8 cellular contexts compared by ENCODE assay signal in genomic region chrX:18390941-18391538, GRCh38. TPM values are rescaled to one million over a fixed set of nuclear protein-coding genes. Genes with fewer than 3 reads are reported as not detected.
DNase-seq lines count a peak whose midpoint lies in the region; ATAC-seq, FAIRE-seq and TF ChIP-seq lines count a peak whose summit lies in the region.

No MANE protein-coding gene starts in this region.

- H3K4me3 Mint-ChIP-seq in activated naive CD4-positive, alpha-beta T cell treated with anti-CD3 and anti-CD28 coated beads for 36 hours, result no peak overlapping the region
- no peak overlapping the region for H3K4me3 Mint-ChIP-seq in progenitor cell of endocrine pancreas (ENCODE audit: low read depth)

- no peaks in the 10 kb centered on the region for H4K20me1 ChIP-seq in Karpas-422 (ENCODE audit: insufficient read depth, low read depth, low read length)

- in situ Hi-C loops in SK-MEL-5 (cut with HindIII; ENCODE audit: low pct_unique_long_range_greater_than_20kb, low sequenced_read_pairs), result no loop called here

- no peaks in the 10 kb centered on the region for H3K27me3 ChIP-seq in Karpas-422 (ENCODE audit: low read length)

- intact Hi-C loops in activated naive CD4-positive, alpha-beta T cell treated with anti-CD3 and anti-CD28 coated beads for 36 hours (cut with micrococcal nuclease), result loop anchor here (1.0 to 5.0 kb wide), 5 partner anchors 496 to 943 kb away; partner anchors contain the start of gene ADGRG2

- FAIRE-seq in D721Med (lab: Jason Lieb, UNC), result peak; percentile 56

- H3K36me3 Mint-ChIP-seq in activated naive CD4-positive, alpha-beta T cell treated with anti-CD3 and anti-CD28 coated beads for 36 hours (ENCODE audit: low read depth), result no peaks in the 10 kb centered on the region
- H3K36me3 Mint-ChIP-seq in progenitor cell of endocrine pancreas (ENCODE audit: insufficient read depth), result no peaks in the 10 kb centered on the region

- H3K36me3 ChIP-seq in Karpas-422 (ENCODE audit: insufficient read depth, low read length), result no peaks in the 10 kb centered on the region

- H3K27ac Mint-ChIP-seq in activated naive CD4-positive, alpha-beta T cell treated with anti-CD3 and anti-CD28 coated beads for 36 hours, result no peak overlapping the region
- H3K27ac Mint-ChIP-seq in progenitor cell of endocrine pancreas, result no peak overlapping the region

- H3K9ac ChIP-seq in Karpas-422 (ENCODE audit: low read length), result no peak overlapping the region

- no peak overlapping the region for H3K4me3 ChIP-seq in Karpas-422 (ENCODE audit: low read length)

- no peaks in the 10 kb centered on the region for H3K4me1 ChIP-seq in Karpas-422 (ENCODE audit: low read length)

- no peak overlapping the region for H2AFZ ChIP-seq in Karpas-422 (ENCODE audit: low read length)

- H3K27me3 Mint-ChIP-seq in activated naive CD4-positive, alpha-beta T cell treated with anti-CD3 and anti-CD28 coated beads for 36 hours (ENCODE audit: low read depth), result no peaks in the 10 kb centered on the region
- H3K27me3 Mint-ChIP-seq in progenitor cell of endocrine pancreas, result no peaks in the 10 kb centered on the region

- peak; percentile 48 for TF ChIP-seq CTCF in D721Med (IDR thresholded peaks at IDR 0.05; ENCODE audit: insufficient read depth, missing control alignments)
- TF ChIP-seq CTCF in progenitor cell of endocrine pancreas (IDR thresholded peaks at IDR 0.05; ENCODE audit: unreplicated experiment), result peak; percentile 73

- DNase-seq in D721Med (ENCODE audit: insufficient read length, low spot score), result no peak
- DNase-seq in Karpas-422, result peak; percentile 84
- DNase-seq in SK-MEL-5 (ENCODE audit: low read depth, low spot score), result peak; percentile 54
- peak; percentile 70 for DNase-seq in activated naive CD4-positive, alpha-beta T cell treated with anti-CD3 and anti-CD28 coated beads for 36 hours
- peak; percentile 62 for DNase-seq in glomerular endothelial cell (ENCODE audit: extremely low read depth, low read depth, low spot score)
- peak; percentile 34 for DNase-seq in progenitor cell of endocrine pancreas (ENCODE audit: low spot score, unreplicated experiment)
- no peak for DNase-seq in NCI-H2196 treated with DMSO at 0.1 percent for 48 hours (lab: John Stamatoyannopoulos, UW; ENCODE audit: unreplicated experiment)

- no peaks in the 10 kb centered on the region for H3K9me2 ChIP-seq in Karpas-422 (replicated peaks; ENCODE audit: insufficient read depth, low read length)

- no peak for ATAC-seq in GM19324 (IDR thresholded peaks at IDR 0.05; ENCODE audit: low FRiP score, unreplicated experiment)

- no peaks in the 10 kb centered on the region for H3K9me3 ChIP-seq in Karpas-422 (ENCODE audit: low read length)

- no peak overlapping the region for H3K4me2 ChIP-seq in Karpas-422 (ENCODE audit: low read depth, low read length, poor library complexity, severe bottlenecking)

- H3K27ac ChIP-seq in Karpas-422 (ENCODE audit: low read length), result no peak overlapping the region

- H3K79me2 ChIP-seq in Karpas-422 (ENCODE audit: low read length), result no peaks in the 10 kb centered on the region

- H3K4me1 Mint-ChIP-seq in activated naive CD4-positive, alpha-beta T cell treated with anti-CD3 and anti-CD28 coated beads for 36 hours (ENCODE audit: low read depth), result no peaks in the 10 kb centered on the region
- no peaks in the 10 kb centered on the region for H3K4me1 Mint-ChIP-seq in progenitor cell of endocrine pancreas (ENCODE audit: low read depth)

- H3K9me3 Mint-ChIP-seq in activated naive CD4-positive, alpha-beta T cell treated with anti-CD3 and anti-CD28 coated beads for 36 hours, result no peaks in the 10 kb centered on the region
- H3K9me3 Mint-ChIP-seq in progenitor cell of endocrine pancreas (ENCODE audit: low read depth), result peaks cover 4% of the 10 kb centered on the region

- CTCF ChIA-PET in activated naive CD4-positive, alpha-beta T cell treated with anti-CD3 and anti-CD28 coated beads for 36 hours (lab: Charles Lee), result interaction anchor here (0.6 to 2.1 kb wide), 2 partner anchors 230 to 495 kb away, joined by 3 to 8 read pairs; no protein-coding TSS in a partner anchor

RNA-seq across cellular contexts. Expression of gene CDKL5, which starts 34.4 kb away (rescaled TPM):
- total RNA-seq in Karpas-422 (2014; rRNA removed; shearing (Covaris generic); ENCODE audit: low replicate concordance), result 0.82 and 2.1 TPM in 2 replicates
- 2.9 TPM in 2 replicates for total RNA-seq in SK-MEL-5 (2014; rRNA removed; shearing (Covaris generic))
- 1.7 and 2.6 TPM in 2 replicates for polyA plus RNA-seq in SK-MEL-5 (2015; cell fraction: cytosol; rRNA removed)
- 2.3 and 3.4 TPM in 2 replicates for polyA plus RNA-seq in SK-MEL-5 (2015; cell fraction: nucleus; rRNA removed)
- total RNA-seq in activated naive CD4-positive, alpha-beta T cell treated with anti-CD3 and anti-CD28 coated beads for 36 hours, result 1 to 10 TPM in 1 of 2 experiments, under 1 TPM in 1; 0.91 to 1.4 TPM
- total RNA-seq in glomerular endothelial cell, result 3.9 and 5.4 TPM in 2 replicates
- 21.9 TPM in 2 replicates for total RNA-seq in progenitor cell of endocrine pancreas

RNA-seq across cellular contexts. Expression of gene SCML2, which starts 36.6 kb away (rescaled TPM):
- not detected in 2 replicates for total RNA-seq in Karpas-422 (2014; rRNA removed; shearing (Covaris generic); ENCODE audit: low replicate concordance)
- total RNA-seq in SK-MEL-5 (2014; rRNA removed; shearing (Covaris generic)), result 3.4 and 5.8 TPM in 2 replicates
- 3.4 and 3.5 TPM in 2 replicates for polyA plus RNA-seq in SK-MEL-5 (2015; cell fraction: cytosol; rRNA removed)
- 11.8 and 12.7 TPM in 2 replicates for polyA plus RNA-seq in SK-MEL-5 (2015; cell fraction: nucleus; rRNA removed)
- total RNA-seq in activated naive CD4-positive, alpha-beta T cell treated with anti-CD3 and anti-CD28 coated beads for 36 hours, result 1 to 10 TPM; 4.6 to 5.1 TPM
- total RNA-seq in glomerular endothelial cell (0.58 and 1.5 TPM in 2 replicates), progenitor cell of endocrine pancreas (7.1 and 7.6 TPM in 2 replicates)

Comparison
In these comparisons a context has a peak if more than half of its experiments do, and no peak if none do; other contexts are left out.
1. DNase-seq: peak in Karpas-422 (single experiment), SK-MEL-5 (single experiment), activated naive CD4-positive, alpha-beta T cell treated with anti-CD3 and anti-CD28 coated beads for 36 hours (single experiment), glomerular endothelial cell (single experiment) and progenitor cell of endocrine pancreas (single experiment); none in D721Med (single experiment) and NCI-H2196 treated with DMSO at 0.1 percent for 48 hours (single experiment).